20 cellular contexts compared by ENCODE assay signal in genomic region chr20:36264426-36265246, GRCh38.
"Had no signal": no experiment of that assay in that cellular context is flagged by ENCODE, and none has a peak within 500 bp of the region (broad histone marks: within the 10 kb centered on the region; RNA-seq: fewer than 3 reads in every experiment).

No MANE protein-coding gene starts in this region.

- H3K36me3 ChIP-seq: heart left ventricle, ovary, spleen, tibial artery, upper lobe of right lung, vagina had no signal

- H3K27me3 ChIP-seq: heart left ventricle, ovary, spleen, upper lobe of right lung, vagina had no signal

- H3K4me1 ChIP-seq: heart left ventricle, spleen, tibial artery, upper lobe of right lung, vagina had no signal

- ATAC-seq: esophagus mucosa; heart left ventricle; mucosa of descending colon; naive thymus-derived CD8-positive, alpha-beta T cell; right cardiac atrium; stimulated activated memory B cell treated with anti-CD40 and anti-IgM and Interleukin-4, amounts not matched to agents 10 μg/mL and 1 μg/mL and 100 μg/mL, for 72 hours; upper lobe of right lung had no signal

- H3K4me3 ChIP-seq: heart left ventricle, mucosa of descending colon, ovary, spleen, tibial artery, upper lobe of right lung, vagina had no signal

- H3K27ac ChIP-seq: heart left ventricle, ovary, spleen, tibial artery, upper lobe of right lung, vagina had no signal

- H3K9me3 ChIP-seq: heart left ventricle, mucosa of descending colon, ovary, spleen, tibial artery, upper lobe of right lung, vagina had no signal

- DNase-seq: effector memory CD4-positive, alpha-beta T cell; heart left ventricle; hippocampal formation; kidney glomerular epithelial cell; mucosa of descending colon; naive thymus-derived CD8-positive, alpha-beta T cell; nucleus accumbens; ovary; right cardiac atrium; spleen; stimulated activated CD4-positive, alpha-beta T cell treated with anti-CD3 and anti-CD28 coated beads, Interleukin-15, amount 100 ng/mL, for 24 hours; stimulated activated CD4-positive, alpha-beta T cell treated with anti-CD3 and anti-CD28 coated beads, Interleukin-1b, Interleukin-23, amount 100 ng/mL, for 48 hours; stimulated activated CD4-positive, alpha-beta T cell treated with anti-CD3 and anti-CD28 coated beads, Interleukin-4, amount 100 ng/mL, for 24 hours; tibial artery; upper lobe of right lung had no signal

- FAIRE-seq: endometrium, frontal cortex had no signal
